Comparison of ENCODE assay signal across 8 cellular contexts in the genomic region with DNA sequence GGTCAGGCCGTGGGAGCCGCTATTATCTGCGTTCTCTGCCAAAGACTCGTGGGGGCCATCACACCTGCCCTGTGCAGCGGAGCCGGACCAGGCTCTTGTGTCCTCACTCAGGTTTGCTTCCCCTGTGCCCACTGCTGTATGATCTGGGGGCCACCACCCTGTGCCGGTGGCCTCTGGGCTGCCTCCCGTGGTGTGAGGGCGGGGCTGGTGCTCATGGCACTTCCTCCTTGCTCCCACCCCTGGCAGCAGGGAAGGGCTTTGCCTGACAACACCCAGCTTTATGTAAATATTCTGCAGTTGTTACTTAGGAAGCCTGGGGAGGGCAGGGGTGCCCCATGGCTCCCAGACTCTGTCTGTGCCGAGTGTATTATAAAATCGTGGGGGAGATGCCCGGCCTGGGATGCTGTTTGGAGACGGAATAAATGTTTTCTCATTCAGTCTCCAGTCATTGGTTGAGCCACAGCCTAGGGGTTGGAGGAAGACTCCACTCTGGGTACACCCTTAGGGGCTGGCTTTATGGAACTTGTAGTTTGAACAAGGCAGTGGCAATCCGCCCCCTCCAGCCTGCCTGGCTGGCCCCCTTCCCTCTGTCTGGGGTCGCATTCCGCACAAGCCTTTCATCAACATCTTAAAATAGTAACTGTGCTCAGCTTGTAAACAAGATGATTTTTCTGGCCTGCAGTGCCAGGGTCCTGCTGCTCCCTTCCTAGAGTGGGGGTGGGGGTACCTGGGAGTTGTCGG. TPM values are rescaled to one million over a fixed set of nuclear protein-coding genes. Genes with fewer than 3 reads are reported as not detected.
DNase-seq lines count a peak whose midpoint lies in the region; ATAC-seq, FAIRE-seq and TF ChIP-seq lines count a peak whose summit lies in the region.

No MANE protein-coding gene starts in this region.

- no peak for FAIRE-seq in small intestine (lab: Jason Lieb, UNC)

- H3K4me1 ChIP-seq in small intestine (ENCODE audit: control insufficient read depth in 2 of 2, insufficient read depth in 1 of 2, low read depth in 1 of 2, low read length in 1 of 2) = peaks cover 6 to 20% of the 10 kb centered on the region in 2 donors

- no peaks in the 10 kb centered on the region for H3K27me3 ChIP-seq in small intestine (ENCODE audit: control insufficient read depth in 2 of 2, insufficient read depth in 2 of 2, low read length in 2 of 2)

- no peaks in the 10 kb centered on the region for H3K9me3 ChIP-seq in small intestine (ENCODE audit: control insufficient read depth, low read depth)

- H3K36me3 ChIP-seq in small intestine (ENCODE audit: control insufficient read depth in 2 of 2, insufficient read depth in 2 of 2, low read length in 2 of 2) = peaks cover 0 to 2% of the 10 kb centered on the region in 2 donors

- peak overlapping the region; percentile 78 to 93 for H3K27ac ChIP-seq in small intestine (ENCODE audit: low read depth in 1 of 2, low read length in 1 of 2)

- no peak overlapping the region for H3K4me3 ChIP-seq in small intestine (ENCODE audit: low read depth in 1 of 2, low read length in 2 of 2)

- peak; percentile 35 to 84 (median 68) for DNase-seq in NCI-H1417 (lab: John Stamatoyannopoulos, UW)
- DNase-seq in NCI-H1417 treated with DMSO at 0.1 percent for 48 hours (lab: John Stamatoyannopoulos, UW) = no peak
- DNase-seq in fibroblast of gingiva (ENCODE audit: low read depth) = peak; percentile 11
- DNase-seq in small intestine = peak; percentile 76
- no peak for DNase-seq in GOT3 (lab: John Stamatoyannopoulos, UW)
- no peak for DNase-seq in NCI-H1105 treated with DMSO at 0.1 percent for 48 hours (lab: John Stamatoyannopoulos, UW)

- no peak for ATAC-seq in HG03520 (IDR thresholded peaks at IDR 0.05; ENCODE audit: unreplicated experiment)

- WGBS in small intestine, 3 donors = 17 to 29% (median 26%) methylated on average over 16 to 17 of the region's 17 CpGs

TF ChIP-seq in PFSK-1, 5 proteins besides CTCF, POLR2A, EP300 and RAD21:
- TF ChIP-seq POLR2AphosphoS5 (IDR thresholded peaks at IDR 0.05; ENCODE audit: low read depth, low read length) (peak; percentile 20; the same call in 1 of the 2 replicates), TAF1 (IDR thresholded peaks at IDR 0.05; ENCODE audit: borderline replicate concordance, insufficient read depth, low read length) (no peak), SIN3A (IDR thresholded peaks at IDR 0.05; ENCODE audit: borderline replicate concordance, insufficient read depth, low read length) (no peak)

RNA-seq across cellular contexts. Expression of gene SYNGR2, which starts 4.1 kb away (rescaled TPM):
- polyA plus RNA-seq in PFSK-1 (2012; ENCODE audit: insufficient read length, low read depth) = 88.3 TPM
- polyA plus RNA-seq in small intestine = 100 to 1,000 TPM in 1 of 3 donors, 10 to 100 TPM in 2; 46.5 to 187 (median 73.0) TPM

RNA-seq across cellular contexts. Expression of gene TK1, which starts 14.4 kb away (rescaled TPM):
- 74.2 TPM for polyA plus RNA-seq in PFSK-1 (2012; ENCODE audit: insufficient read length, low read depth)
- polyA plus RNA-seq in small intestine = 10 to 100 TPM in 2 of 3 donors, 1 to 10 TPM in 1; 6.9 to 60.6 (median 11.6) TPM

RNA-seq across cellular contexts. Expression of gene AFMID, which starts 14.7 kb away (rescaled TPM):
- 29.8 TPM for polyA plus RNA-seq in PFSK-1 (2012; ENCODE audit: insufficient read length, low read depth)
- 10 to 100 TPM; 24.0 to 45.2 (median 32.2) TPM for polyA plus RNA-seq in small intestine

RNA-seq across cellular contexts. Expression of gene C17orf99, which starts 26.3 kb away (rescaled TPM):
- not detected for polyA plus RNA-seq in PFSK-1 (2012; ENCODE audit: insufficient read length, low read depth)
- under 1 TPM in 1 of 3 donors, not detected in 2; 0.19 TPM for polyA plus RNA-seq in small intestine

RNA-seq across cellular contexts. Expression of gene BIRC5, which starts 41.6 kb away (rescaled TPM):
- 45.1 TPM for polyA plus RNA-seq in PFSK-1 (2012; ENCODE audit: insufficient read length, low read depth)
- polyA plus RNA-seq in small intestine = 10 to 100 TPM in 1 of 3 donors, 1 to 10 TPM in 2; 2.2 to 40.6 (median 4.0) TPM

Comparison
In these comparisons a context has a peak if more than half of its experiments do, and no peak if none do; other contexts are left out.
1. DNase-seq: peak in NCI-H1417 (3 of 3), fibroblast of gingiva (single experiment) and small intestine (single experiment); none in NCI-H1417 treated with DMSO at 0.1 percent for 48 hours (single experiment), GOT3 (single experiment) and NCI-H1105 treated with DMSO at 0.1 percent for 48 hours (single experiment).